In the genomic region with DNA sequence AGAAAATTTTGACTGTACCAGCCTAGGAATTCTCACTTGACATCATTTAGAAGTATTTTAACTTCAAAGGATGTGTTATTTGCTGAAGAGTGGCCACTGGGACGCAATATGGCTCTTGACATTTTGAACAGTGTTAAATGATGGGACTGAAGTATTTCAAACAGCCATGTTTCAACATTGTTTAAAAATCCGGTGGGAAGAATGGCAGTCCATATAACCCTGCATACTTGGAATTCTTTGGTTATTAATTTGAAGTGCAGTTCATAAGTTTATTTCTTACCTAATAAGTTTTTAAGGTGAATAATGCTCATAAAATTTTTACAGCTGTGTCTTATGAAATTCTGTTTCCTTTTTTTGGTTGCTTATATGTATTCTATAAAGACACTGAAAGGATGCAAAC, we compare ENCODE assay signal across 27 cellular contexts. TPM values are rescaled to one million over a fixed set of nuclear protein-coding genes. Genes with fewer than 3 reads are reported as not detected.
DNase-seq lines count a peak whose midpoint lies in the region; TF ChIP-seq lines count a peak whose summit lies in the region.
"Had no signal": no experiment of that assay in that cellular context is flagged by ENCODE, and none has a peak within 500 bp of the region (broad histone marks: within the 10 kb centered on the region; RNA-seq: fewer than 3 reads in every experiment).

No MANE protein-coding gene starts in this region.

- H3K4me1 ChIP-seq in fibroblast of lung (ENCODE audit: control insufficient read depth, extremely low read depth, insufficient read depth, low read length): no peaks in the 10 kb centered on the region
- peaks cover 20% of the 10 kb centered on the region for H3K4me1 ChIP-seq in neural progenitor cell
- H3K4me1 ChIP-seq: heart left ventricle, pancreas, suprapubic skin had no signal

- H3K4me2 ChIP-seq in fibroblast of lung (ENCODE audit: extremely low read depth, insufficient read depth, low read length) (peak overlapping the region; percentile 6), neural progenitor cell (peak overlapping the region; percentile 19)

- no peak overlapping the region for H3K27ac ChIP-seq in fibroblast of lung (ENCODE audit: insufficient read depth, low read length)
- H3K27ac ChIP-seq in neural progenitor cell: no peak overlapping the region
- H3K27ac ChIP-seq: cardiac muscle cell, heart left ventricle, pancreas, SK-N-MC, suprapubic skin had no signal

- H3K36me3 ChIP-seq in fibroblast of lung (ENCODE audit: control insufficient read depth, insufficient read depth, low read length) (no peaks in the 10 kb centered on the region), neural progenitor cell (no peaks in the 10 kb centered on the region)
- H3K36me3 ChIP-seq: cardiac muscle cell, heart left ventricle, pancreas, suprapubic skin had no signal

- H3K9ac ChIP-seq in fibroblast of lung (ENCODE audit: insufficient read depth, low read length) (no peak overlapping the region), neural progenitor cell (no peak overlapping the region)

- H3F3A ChIP-seq in neural progenitor cell (ENCODE audit: low read depth): no peaks in the 10 kb centered on the region

- no peaks in the 10 kb centered on the region for H3K27me3 Mint-ChIP-seq in neural progenitor cell (ENCODE audit: insufficient read depth, low read depth)
- H3K27me3 Mint-ChIP-seq: activated T-cell treated with anti-CD3 and anti-CD28 coated beads, Interleukin-2, amount 50 U/mL, for 24 hours; dendritic cell treated with granulocyte-macrophage colony-stimulating factor and Interleukin-4, amounts not matched to agents 40 ng/mL and 50 ng/mL, for 4 days; stimulated activated naive B cell treated with anti-CD40 and anti-IgM and Interleukin-4, amounts not matched to agents 10 μg/mL and 1 μg/mL and 100 μg/mL, for 72 hours had no signal

- H4K20me1 ChIP-seq in fibroblast of lung (ENCODE audit: control insufficient read depth, extremely low read depth, insufficient read depth, low read length): no peaks in the 10 kb centered on the region
- peaks cover 2% of the 10 kb centered on the region for H4K20me1 ChIP-seq in neural progenitor cell (ENCODE audit: low read depth)

- H3K9me3 ChIP-seq in fibroblast of lung (ENCODE audit: control insufficient read depth, insufficient read depth, low read depth, low read length) (no peaks in the 10 kb centered on the region), neural progenitor cell (ENCODE audit: low read depth) (no peaks in the 10 kb centered on the region)
- H3K9me3 ChIP-seq: heart left ventricle, pancreas, suprapubic skin had no signal

- peak; percentile 48 for DNase-seq in EH (ENCODE audit: low read depth)
- peak; percentile 1 for DNase-seq in M059J (ENCODE audit: low read depth)
- peak; percentile 33 to 53 for DNase-seq in fibroblast of lung (ENCODE audit: low read depth in 2 of 2)
- no peak for DNase-seq in neural progenitor cell (ENCODE audit: low spot score)
- no peak for DNase-seq in occipital lobe (lab: John Stamatoyannopoulos, UW)
- no peak for DNase-seq in T-helper 2 cell
- no peak for DNase-seq in D341Med (ENCODE audit: low spot score)
- DNase-seq: activated CD4-positive, alpha-beta T cell treated with anti-CD3 and anti-CD28 coated beads for 4 hours; activated gamma-delta T cell treated with Interleukin-2 at 50 U/mL for 16 hours; activated T-cell treated with anti-CD3 and anti-CD28 coated beads, Interleukin-2, amount 50 U/mL, for 24 hours; CD8-positive, alpha-beta T cell; GDM1; GOT3; heart left ventricle; Karpas-422; left colon; natural killer cell; NCI-H1694 treated with DMSO at 0.1 percent for 48 hours; NCI-H748 treated with DMSO at 0.1 percent for 48 hours; pancreas; right cardiac atrium; stimulated activated CD4-positive, alpha-beta T cell treated with anti-CD3 and anti-CD28 coated beads, Interleukin-4, amount 100 ng/mL, for 24 hours; stimulated activated naive B cell treated with anti-CD40 and anti-IgM and Interleukin-4, amounts not matched to agents 10 μg/mL and 1 μg/mL and 100 μg/mL, for 72 hours had no signal

- H3K27me3 ChIP-seq in fibroblast of lung (ENCODE audit: control insufficient read depth, insufficient read depth, low read length) (no peaks in the 10 kb centered on the region), neural progenitor cell (no peaks in the 10 kb centered on the region)
- H3K27me3 ChIP-seq: cardiac muscle cell, heart left ventricle, pancreas, suprapubic skin had no signal

- H3K4me1 Mint-ChIP-seq in neural progenitor cell: peaks cover 13% of the 10 kb centered on the region
- H3K4me1 Mint-ChIP-seq: natural killer cell; stimulated activated naive B cell treated with anti-CD40 and anti-IgM and Interleukin-4, amounts not matched to agents 10 μg/mL and 1 μg/mL and 100 μg/mL, for 72 hours had no signal

- no peak overlapping the region for H2AFZ ChIP-seq in fibroblast of lung (ENCODE audit: low read length)
- H2AFZ ChIP-seq in neural progenitor cell (replicated peaks): no peak overlapping the region

- no peak overlapping the region for H3K4me3 ChIP-seq in fibroblast of lung (replicated peaks in 1 of 4; ENCODE audit: control extremely low read depth in 1 of 4, insufficient read depth in 1 of 4, low read depth in 3 of 4, low read length in 4 of 4)
- no peak overlapping the region for H3K4me3 ChIP-seq in neural progenitor cell
- H3K4me3 ChIP-seq: cardiac muscle cell, heart left ventricle, pancreas, SK-N-MC, suprapubic skin had no signal

- TF ChIP-seq CTCF in fibroblast of lung (conservative IDR thresholded peaks at IDR 0.05 in 1 of 2, IDR thresholded peaks at IDR 0.05 in 1 of 2; ENCODE audit: low read depth in 1 of 2, low read length in 2 of 2): no peak
- TF ChIP-seq CTCF in neural progenitor cell (IDR thresholded peaks at IDR 0.05): no peak

- peaks cover 25% of the 10 kb centered on the region for H3K36me3 Mint-ChIP-seq in neural progenitor cell
- H3K36me3 Mint-ChIP-seq: CD8-positive, alpha-beta T cell; natural killer cell; stimulated activated naive B cell treated with anti-CD40 and anti-IgM and Interleukin-4, amounts not matched to agents 10 μg/mL and 1 μg/mL and 100 μg/mL, for 72 hours had no signal

- H3K79me2 ChIP-seq in fibroblast of lung (ENCODE audit: control insufficient read depth, insufficient read depth, low read length) (no peaks in the 10 kb centered on the region), neural progenitor cell (ENCODE audit: low read depth) (peaks cover 28% of the 10 kb centered on the region)

- H3K4me3 Mint-ChIP-seq in neural progenitor cell: no peak overlapping the region
- H3K4me3 Mint-ChIP-seq: activated T-cell treated with anti-CD3 and anti-CD28 coated beads, Interleukin-2, amount 50 U/mL, for 24 hours; CD8-positive, alpha-beta T cell; dendritic cell treated with granulocyte-macrophage colony-stimulating factor and Interleukin-4, amounts not matched to agents 40 ng/mL and 50 ng/mL, for 4 days; natural killer cell; stimulated activated naive B cell treated with anti-CD40 and anti-IgM and Interleukin-4, amounts not matched to agents 10 μg/mL and 1 μg/mL and 100 μg/mL, for 72 hours had no signal

- H3K27ac Mint-ChIP-seq in neural progenitor cell: no peak overlapping the region
- H3K27ac Mint-ChIP-seq: activated T-cell treated with anti-CD3 and anti-CD28 coated beads, Interleukin-2, amount 50 U/mL, for 24 hours; CD8-positive, alpha-beta T cell; dendritic cell treated with granulocyte-macrophage colony-stimulating factor and Interleukin-4, amounts not matched to agents 40 ng/mL and 50 ng/mL, for 4 days; natural killer cell; stimulated activated naive B cell treated with anti-CD40 and anti-IgM and Interleukin-4, amounts not matched to agents 10 μg/mL and 1 μg/mL and 100 μg/mL, for 72 hours had no signal

- H3K9me3 Mint-ChIP-seq in neural progenitor cell: peaks cover 3% of the 10 kb centered on the region
- H3K9me3 Mint-ChIP-seq: activated T-cell treated with anti-CD3 and anti-CD28 coated beads, Interleukin-2, amount 50 U/mL, for 24 hours; CD8-positive, alpha-beta T cell; dendritic cell treated with granulocyte-macrophage colony-stimulating factor and Interleukin-4, amounts not matched to agents 40 ng/mL and 50 ng/mL, for 4 days; natural killer cell; stimulated activated naive B cell treated with anti-CD40 and anti-IgM and Interleukin-4, amounts not matched to agents 10 μg/mL and 1 μg/mL and 100 μg/mL, for 72 hours had no signal

RNA-seq across cellular contexts. Expression of gene TMTC2, which starts 8.3 kb away (rescaled TPM):
- 0.05 and 0.57 TPM in 2 replicates for total RNA-seq in M059J (2014; rRNA removed; shearing (Covaris generic))
- 9.0 and 9.7 TPM in 2 replicates for total RNA-seq in fibroblast of lung
- polyA plus RNA-seq in fibroblast of lung: 3.5 and 10.1 TPM in 2 replicates
- 3.8 and 9.5 TPM in 2 replicates for polyA plus RNA-seq in fibroblast of lung (2012)
- 7.6 and 19.3 TPM in 2 replicates for polyA minus RNA-seq in fibroblast of lung (ENCODE audit: low replicate concordance)
- total RNA-seq in neural progenitor cell (ENCODE audit: low replicate concordance): 21.0 and 25.5 TPM in 2 replicates
- total RNA-seq in occipital lobe: 22.9 TPM

Comparison
In these comparisons a context has a peak if more than half of its experiments do, and no peak if none do; other contexts are left out.
1. DNase-seq: peak in EH (single experiment), M059J (single experiment) and fibroblast of lung (2 of 2); none in neural progenitor cell (single experiment), occipital lobe (single experiment), T-helper 2 cell (0 of 5) and D341Med (single experiment).